ENCODE assay signal across 19 cellular contexts in genomic region chr2:48039209-48039990, GRCh38.
DNase-seq lines count a peak whose midpoint lies in the region; ATAC-seq and TF ChIP-seq lines count a peak whose summit lies in the region.
"Had no signal": no experiment of that assay in that cellular context is flagged by ENCODE, and none has a peak within 500 bp of the region (broad histone marks: within the 10 kb centered on the region; RNA-seq: fewer than 3 reads in every experiment).

No MANE protein-coding gene starts in this region.

- H3K27ac Mint-ChIP-seq in activated naive CD4-positive, alpha-beta T cell treated with anti-CD3 and anti-CD28 coated beads, Interleukin-2, amount 10 ng/mL, durations not matched to agents 7 days and 5 days = peak overlapping the region; percentile 42
- H3K27ac Mint-ChIP-seq in activated naive CD4-positive, alpha-beta T cell treated with anti-CD3 and anti-CD28 coated beads, Interleukin-2, amount 50 U/mL, for 72 hours = no peak overlapping the region
- H3K27ac Mint-ChIP-seq: CD4-positive, CD25-positive, alpha-beta regulatory T cell; CD8-positive, alpha-beta T cell; GM23338; H9 had no signal

- H3K27me3 Mint-ChIP-seq in activated naive CD4-positive, alpha-beta T cell treated with anti-CD3 and anti-CD28 coated beads, Interleukin-2, amount 10 ng/mL, durations not matched to agents 7 days and 5 days = peaks cover 6% of the 10 kb centered on the region

- no peak for DNase-seq in activated naive CD4-positive, alpha-beta T cell treated with anti-CD3 and anti-CD28 coated beads, Interleukin-2, amount 10 ng/mL, durations not matched to agents 7 days and 5 days
- no peak for DNase-seq in activated naive CD4-positive, alpha-beta T cell treated with anti-CD3 and anti-CD28 coated beads, Interleukin-2, amount 50 U/mL, for 72 hours (ENCODE audit: low spot score in 2 of 2)
- DNase-seq in WERI-Rb-1 (no peak), trophoblast cell (peak; percentile 59 to 81), GM23248 (no peak), epidermal melanocyte (ENCODE audit: insufficient read length, low spot score) (no peak)
- DNase-seq: 8988T; ACHN; AML-193; C1 segment of cervical spinal cord; Caco-2; CD4-positive, CD25-positive, alpha-beta regulatory T cell; CD8-positive, alpha-beta T cell; DMS153; DND-41; H9 had no signal

- no peak overlapping the region for H3K4me3 Mint-ChIP-seq in activated naive CD4-positive, alpha-beta T cell treated with anti-CD3 and anti-CD28 coated beads, Interleukin-2, amount 10 ng/mL, durations not matched to agents 7 days and 5 days
- H3K4me3 Mint-ChIP-seq: CD4-positive, CD25-positive, alpha-beta regulatory T cell; CD8-positive, alpha-beta T cell; GM23338; H9 had no signal

- H3F3A ChIP-seq in GM23248 (ENCODE audit: insufficient read depth) = no peaks in the 10 kb centered on the region

- no peaks in the 10 kb centered on the region for H3K9me2 ChIP-seq in GM23248 (ENCODE audit: insufficient read depth)

- CTCF ChIA-PET in activated naive CD4-positive, alpha-beta T cell treated with anti-CD3 and anti-CD28 coated beads, Interleukin-2, amount 10 ng/mL, durations not matched to agents 7 days and 5 days (lab: Charles Lee) = no interaction called here

- H3K4me2 ChIP-seq in trophoblast cell (ENCODE audit: low read length) (no peak overlapping the region), GM23248 (ENCODE audit: unreplicated experiment) (no peak overlapping the region)
- H3K4me2 ChIP-seq: A549, GM23338 had no signal

- H3K18ac ChIP-seq in trophoblast cell (ENCODE audit: low read length) = no peak overlapping the region

- no peak overlapping the region for H4K8ac ChIP-seq in trophoblast cell (ENCODE audit: low read depth, low read length)

- H3K36me3 Mint-ChIP-seq in activated naive CD4-positive, alpha-beta T cell treated with anti-CD3 and anti-CD28 coated beads, Interleukin-2, amount 10 ng/mL, durations not matched to agents 7 days and 5 days = no peaks in the 10 kb centered on the region
- peaks cover 7% of the 10 kb centered on the region in 2 donors for H3K36me3 Mint-ChIP-seq in activated naive CD4-positive, alpha-beta T cell treated with anti-CD3 and anti-CD28 coated beads, Interleukin-2, amount 50 U/mL, for 72 hours
- H3K36me3 Mint-ChIP-seq: CD4-positive, CD25-positive, alpha-beta regulatory T cell; CD8-positive, alpha-beta T cell had no signal

- peaks cover 8 to 19% of the 10 kb centered on the region in 2 experiments for H3K4me1 ChIP-seq in trophoblast cell (ENCODE audit: control insufficient read depth in 1 of 2, insufficient read depth in 2 of 2, low read length in 2 of 2)
- no peaks in the 10 kb centered on the region for H3K4me1 ChIP-seq in GM23248 (ENCODE audit: insufficient read depth)
- H3K4me1 ChIP-seq: A549 had no signal

- H2AK5ac ChIP-seq in trophoblast cell (ENCODE audit: low read length) = no peak overlapping the region

- H3K27me3 ChIP-seq in WERI-Rb-1 (ENCODE audit: insufficient read depth, low read depth, severe bottlenecking) (no peaks in the 10 kb centered on the region), trophoblast cell (ENCODE audit: insufficient read depth, low read length) (no peaks in the 10 kb centered on the region), GM23248 (replicated peaks; ENCODE audit: insufficient read depth) (no peaks in the 10 kb centered on the region)

- in situ Hi-C loops in GM23248 (cut with MboI) = no loop called here

- H3K4me3 ChIP-seq in WERI-Rb-1 (ENCODE audit: low read depth, low read length) (no peak overlapping the region), trophoblast cell (ENCODE audit: low read depth, low read length) (no peak overlapping the region), GM23248 (no peak overlapping the region)
- H3K4me3 ChIP-seq: A549, GM12878, GM23338 had no signal

- no peak for TF ChIP-seq CTCF in WERI-Rb-1 (IDR thresholded peaks at IDR 0.05; ENCODE audit: low read depth, low read length)

- no peak overlapping the region for H2BK120ac ChIP-seq in trophoblast cell (ENCODE audit: insufficient read depth, low read length, poor library complexity)

- no peaks in the 10 kb centered on the region; the same call in 1 of the 2 replicates for H4K20me1 ChIP-seq in GM23248 (ENCODE audit: insufficient read depth)

- H2AFZ ChIP-seq in trophoblast cell (ENCODE audit: insufficient read depth, low read length, poor library complexity) (no peak overlapping the region), GM23248 (no peak overlapping the region)
- H2AFZ ChIP-seq: GM23338 had no signal

- WGBS in trophoblast cell (ENCODE audit: extremely low coverage, insufficient coverage, insufficient read length) = no CpG with 5 or more reads among the region's 3 CpGs
- WGBS in GM23248 (ENCODE audit: low coverage in 1 of 2, low lambda C conversion rate in 2 of 2, missing lambda C conversion rate in 2 of 2), 2 experiments = 62 to 69% methylated on average over 3 of the region's 3 CpGs

- H3K79me1 ChIP-seq in trophoblast cell (ENCODE audit: low read length) = peaks cover 11% of the 10 kb centered on the region

- H3K9ac ChIP-seq in trophoblast cell (ENCODE audit: low read length) (no peak overlapping the region), GM23248 (no peak overlapping the region)

- no peak overlapping the region for H4K91ac ChIP-seq in trophoblast cell (ENCODE audit: low read depth, low read length)

- H2BK12ac ChIP-seq in trophoblast cell (ENCODE audit: low read length) = no peak overlapping the region

- H3K9me3 ChIP-seq in WERI-Rb-1 (ENCODE audit: severe bottlenecking) = peaks cover 21% of the 10 kb centered on the region
- no peaks in the 10 kb centered on the region for H3K9me3 ChIP-seq in trophoblast cell (ENCODE audit: insufficient read depth, low read depth, low read length)
- no peaks in the 10 kb centered on the region for H3K9me3 ChIP-seq in GM23248 (ENCODE audit: low read depth)
- H3K9me3 ChIP-seq: Caco-2 had no signal

- H3K23ac ChIP-seq in trophoblast cell (ENCODE audit: low read length) = no peak overlapping the region

- no peak overlapping the region for H4K12ac ChIP-seq in trophoblast cell (ENCODE audit: low read depth, low read length)

- ATAC-seq in activated naive CD4-positive, alpha-beta T cell treated with anti-CD3 and anti-CD28 coated beads, Interleukin-2, amount 50 U/mL, for 72 hours = no peak
- ATAC-seq: A549; CD8-positive, alpha-beta T cell; GM12878; GM23338 had no signal

- H3K4me1 Mint-ChIP-seq in activated naive CD4-positive, alpha-beta T cell treated with anti-CD3 and anti-CD28 coated beads, Interleukin-2, amount 10 ng/mL, durations not matched to agents 7 days and 5 days = no peaks in the 10 kb centered on the region
- H3K4me1 Mint-ChIP-seq: CD4-positive, CD25-positive, alpha-beta regulatory T cell; GM23338 had no signal

- peak overlapping the region; percentile 82; the same call in 1 of the 2 replicates for H3K27ac ChIP-seq in WERI-Rb-1
- H3K27ac ChIP-seq in trophoblast cell (ENCODE audit: low read depth, low read length) = no peak overlapping the region
- H3K27ac ChIP-seq in GM23248 = no peak overlapping the region
- H3K27ac ChIP-seq: A549 had no signal

- H3K79me2 ChIP-seq in trophoblast cell (ENCODE audit: control insufficient read depth, insufficient read depth, low read length, poor library complexity) = no peaks in the 10 kb centered on the region
- no peaks in the 10 kb centered on the region for H3K79me2 ChIP-seq in GM23248 (ENCODE audit: insufficient read depth)

- H3K14ac ChIP-seq in trophoblast cell (ENCODE audit: low read length) = no peak overlapping the region

- peaks cover 6% of the 10 kb centered on the region for H3K9me3 Mint-ChIP-seq in activated naive CD4-positive, alpha-beta T cell treated with anti-CD3 and anti-CD28 coated beads, Interleukin-2, amount 10 ng/mL, durations not matched to agents 7 days and 5 days
- peaks cover 5 to 12% of the 10 kb centered on the region in 2 donors for H3K9me3 Mint-ChIP-seq in activated naive CD4-positive, alpha-beta T cell treated with anti-CD3 and anti-CD28 coated beads, Interleukin-2, amount 50 U/mL, for 72 hours

- H2BK5ac ChIP-seq in trophoblast cell (ENCODE audit: low read depth, low read length, poor library complexity) = no peak overlapping the region

- H3K4ac ChIP-seq in trophoblast cell (ENCODE audit: low read depth, low read length) = no peak overlapping the region

- H3K36me3 ChIP-seq in WERI-Rb-1 (no peaks in the 10 kb centered on the region; the same call in 1 of the 2 replicates), trophoblast cell (ENCODE audit: control insufficient read depth in 1 of 2, insufficient read depth in 2 of 2, low read length in 2 of 2) (no peaks in the 10 kb centered on the region), GM23248 (ENCODE audit: low read depth) (no peaks in the 10 kb centered on the region)

Comparison
In these comparisons a context has a peak if more than half of its experiments do, and no peak if none do; other contexts are left out.
1. DNase-seq: peak in trophoblast cell (2 of 2); none in activated naive CD4-positive, alpha-beta T cell treated with anti-CD3 and anti-CD28 coated beads, Interleukin-2, amount 10 ng/mL, durations not matched to agents 7 days and 5 days (single experiment), activated naive CD4-positive, alpha-beta T cell treated with anti-CD3 and anti-CD28 coated beads, Interleukin-2, amount 50 U/mL, for 72 hours (0 of 2), WERI-Rb-1 (single experiment), GM23248 (single experiment) and epidermal melanocyte (single experiment).